Comparison of ENCODE assay signal across 1 cellular context in genomic region chr16:67185003-67185865, GRCh38.
TF ChIP-seq lines count a peak whose summit lies in the region.

No MANE protein-coding gene starts in this region.

TF ChIP-seq in WTC11, 78 proteins besides CTCF, POLR2A, EP300 and RAD21 (continued from another document):
- TF ChIP-seq, protein P1, sequence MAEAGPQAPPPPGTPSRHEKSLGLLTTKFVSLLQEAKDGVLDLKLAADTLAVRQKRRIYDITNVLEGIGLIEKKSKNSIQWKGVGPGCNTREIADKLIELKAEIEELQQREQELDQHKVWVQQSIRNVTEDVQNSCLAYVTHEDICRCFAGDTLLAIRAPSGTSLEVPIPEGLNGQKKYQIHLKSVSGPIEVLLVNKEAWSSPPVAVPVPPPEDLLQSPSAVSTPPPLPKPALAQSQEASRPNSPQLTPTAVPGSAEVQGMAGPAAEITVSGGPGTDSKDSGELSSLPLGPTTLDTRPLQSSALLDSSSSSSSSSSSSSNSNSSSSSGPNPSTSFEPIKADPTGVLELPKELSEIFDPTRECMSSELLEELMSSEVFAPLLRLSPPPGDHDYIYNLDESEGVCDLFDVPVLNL (CRISPR knock-in tag; IDR thresholded peaks at IDR 0.05; ENCODE audit: borderline replicate concordance, low read depth) = no peak
- TF ChIP-seq CREB1 (CRISPR knock-in tag; IDR thresholded peaks at IDR 0.05) (peak; percentile 67; the same call in 1 of the 2 replicates), FOXK1 (CRISPR knock-in tag; IDR thresholded peaks at IDR 0.05) (peak; percentile 86; the same call in 1 of the 2 replicates), ATF1 (CRISPR knock-in tag; IDR thresholded peaks at IDR 0.05) (peak; percentile 89; the same call in 1 of the 2 replicates), ZNF671 (CRISPR knock-in tag; IDR thresholded peaks at IDR 0.05) (no peak; the same call in 1 of the 2 replicates), ZNF281 (CRISPR knock-in tag; IDR thresholded peaks at IDR 0.05) (peak; percentile 94; the same call in 1 of the 2 replicates), PREB (CRISPR knock-in tag; IDR thresholded peaks at IDR 0.05; ENCODE audit: borderline replicate concordance) (0 out of 2 replicates have a peak, but pooled peaks have one; percentile 67), SMAD3 (CRISPR knock-in tag; IDR thresholded peaks at IDR 0.05; ENCODE audit: borderline replicate concordance) (peak; percentile 63; the same call in 1 of the 2 replicates), GABPB1 (CRISPR knock-in tag; IDR thresholded peaks at IDR 0.05) (peak; percentile 51), ATF2 (CRISPR knock-in tag; IDR thresholded peaks at IDR 0.05; ENCODE audit: borderline replicate concordance, low read depth) (0 out of 2 replicates have a peak, but pooled peaks have one; percentile 28), PRDM15 (CRISPR knock-in tag; IDR thresholded peaks at IDR 0.05) (peak; percentile 81), FOXP4 (CRISPR knock-in tag; IDR thresholded peaks at IDR 0.05) (peak; percentile 93; the same call in 1 of the 2 replicates), JUN (CRISPR knock-in tag; IDR thresholded peaks at IDR 0.05) (peak; percentile 51; the same call in 1 of the 2 replicates), IRF2 (CRISPR knock-in tag; IDR thresholded peaks at IDR 0.05; ENCODE audit: borderline replicate concordance, low read depth) (0 out of 2 replicates have a peak, but pooled peaks have one; percentile 57), MXD4 (CRISPR knock-in tag; IDR thresholded peaks at IDR 0.05; ENCODE audit: borderline replicate concordance) (no peak), TEAD4 (CRISPR knock-in tag; IDR thresholded peaks at IDR 0.05) (peak; percentile 72; the same call in 1 of the 2 replicates), TEAD1 (CRISPR knock-in tag; IDR thresholded peaks at IDR 0.05) (peak; percentile 85), EMX1 (CRISPR knock-in tag; IDR thresholded peaks at IDR 0.05) (no peak; the same call in 1 of the 2 replicates), SP1 (CRISPR knock-in tag; conservative IDR thresholded peaks at IDR 0.05) (peak; percentile 72), NR3C1 (CRISPR knock-in tag; conservative IDR thresholded peaks at IDR 0.05; ENCODE audit: low read depth) (no peak), ZNF138 (CRISPR knock-in tag; conservative IDR thresholded peaks at IDR 0.05) (no peak), NR2C2 (CRISPR knock-in tag; IDR thresholded peaks at IDR 0.05) (peak; percentile 45; the same call in 1 of the 2 replicates), PRRX2 (CRISPR knock-in tag; IDR thresholded peaks at IDR 0.05) (peak; percentile 83; the same call in 1 of the 2 replicates), KAT7 (CRISPR knock-in tag; IDR thresholded peaks at IDR 0.05; ENCODE audit: borderline replicate concordance) (no peak), MLX (CRISPR knock-in tag; IDR thresholded peaks at IDR 0.05) (0 out of 2 replicates have a peak, but pooled peaks have one; percentile 39)
- TF ChIP-seq, protein P2, sequence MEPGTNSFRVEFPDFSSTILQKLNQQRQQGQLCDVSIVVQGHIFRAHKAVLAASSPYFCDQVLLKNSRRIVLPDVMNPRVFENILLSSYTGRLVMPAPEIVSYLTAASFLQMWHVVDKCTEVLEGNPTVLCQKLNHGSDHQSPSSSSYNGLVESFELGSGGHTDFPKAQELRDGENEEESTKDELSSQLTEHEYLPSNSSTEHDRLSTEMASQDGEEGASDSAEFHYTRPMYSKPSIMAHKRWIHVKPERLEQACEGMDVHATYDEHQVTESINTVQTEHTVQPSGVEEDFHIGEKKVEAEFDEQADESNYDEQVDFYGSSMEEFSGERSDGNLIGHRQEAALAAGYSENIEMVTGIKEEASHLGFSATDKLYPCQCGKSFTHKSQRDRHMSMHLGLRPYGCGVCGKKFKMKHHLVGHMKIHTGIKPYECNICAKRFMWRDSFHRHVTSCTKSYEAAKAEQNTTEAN (CRISPR knock-in tag; IDR thresholded peaks at IDR 0.05) = no peak
- TF ChIP-seq, protein P3, sequence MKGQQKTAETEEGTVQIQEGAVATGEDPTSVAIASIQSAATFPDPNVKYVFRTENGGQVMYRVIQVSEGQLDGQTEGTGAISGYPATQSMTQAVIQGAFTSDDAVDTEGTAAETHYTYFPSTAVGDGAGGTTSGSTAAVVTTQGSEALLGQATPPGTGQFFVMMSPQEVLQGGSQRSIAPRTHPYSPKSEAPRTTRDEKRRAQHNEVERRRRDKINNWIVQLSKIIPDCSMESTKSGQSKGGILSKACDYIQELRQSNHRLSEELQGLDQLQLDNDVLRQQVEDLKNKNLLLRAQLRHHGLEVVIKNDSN (CRISPR knock-in tag; IDR thresholded peaks at IDR 0.05) = peak; percentile 66; the same call in 1 of the 2 replicates
- TF ChIP-seq, protein P4, sequence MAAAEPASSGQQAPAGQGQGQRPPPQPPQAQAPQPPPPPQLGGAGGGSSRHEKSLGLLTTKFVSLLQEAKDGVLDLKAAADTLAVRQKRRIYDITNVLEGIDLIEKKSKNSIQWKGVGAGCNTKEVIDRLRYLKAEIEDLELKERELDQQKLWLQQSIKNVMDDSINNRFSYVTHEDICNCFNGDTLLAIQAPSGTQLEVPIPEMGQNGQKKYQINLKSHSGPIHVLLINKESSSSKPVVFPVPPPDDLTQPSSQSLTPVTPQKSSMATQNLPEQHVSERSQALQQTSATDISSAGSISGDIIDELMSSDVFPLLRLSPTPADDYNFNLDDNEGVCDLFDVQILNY (CRISPR knock-in tag; IDR thresholded peaks at IDR 0.05) = peak; percentile 40; the same call in 1 of the 2 replicates
